In genomic region chr18:35451032-35451431, GRCh38 we compare ENCODE assay signal across 17 cellular contexts.
"Had no signal": no experiment of that assay in that cellular context is flagged by ENCODE, and none has a peak within 500 bp of the region (broad histone marks: within the 10 kb centered on the region; RNA-seq: fewer than 3 reads in every experiment).

No MANE protein-coding gene starts in this region.

- H3K9me3 ChIP-seq: heart left ventricle, psoas muscle, right lobe of liver, testis had no signal

- H3K27me3 ChIP-seq: dorsolateral prefrontal cortex, heart left ventricle, right lobe of liver, testis, tibial nerve had no signal

- DNase-seq: cortex of kidney; dorsolateral prefrontal cortex; effector CD8-positive, alpha-beta T cell; heart left ventricle; hippocampal formation; kidney glomerular epithelial cell; naive thymus-derived CD4-positive, alpha-beta T cell; nephron progenitor cell; psoas muscle; retina; right lobe of liver; stimulated activated CD4-positive, alpha-beta T cell treated with anti-CD3 and anti-CD28 coated beads, Interleukin-4, amount 100 ng/mL, for 1 hour; stimulated activated CD8-positive, alpha-beta memory T cell treated with anti-CD3 and anti-CD28 coated beads, Interleukin-4, amount 100 ng/mL, for 48 hours; testis had no signal

- H3K9me3 Mint-ChIP-seq: nephron progenitor cell; stimulated activated naive CD8-positive, alpha-beta T cell treated with anti-CD3 and anti-CD28 coated beads, Interleukin-15, Interleukin-2, amounts not matched to agents 100 ng/mL and 50 ng/mL, for 24 hours had no signal

- H3K27ac Mint-ChIP-seq: stimulated activated memory B cell treated with anti-CD40 and anti-IgM and Interleukin-4, amounts not matched to agents 10 μg/mL and 1 μg/mL and 100 μg/mL, for 72 hours; stimulated activated naive CD8-positive, alpha-beta T cell treated with anti-CD3 and anti-CD28 coated beads, Interleukin-15, Interleukin-2, amounts not matched to agents 100 ng/mL and 50 ng/mL, for 24 hours had no signal

- H3K36me3 ChIP-seq: heart left ventricle, right lobe of liver, tibial nerve had no signal

- H3K4me1 ChIP-seq: heart left ventricle, psoas muscle, right lobe of liver, testis, tibial nerve had no signal

- H3K27ac ChIP-seq: dorsolateral prefrontal cortex, heart left ventricle, psoas muscle, right lobe of liver, testis, tibial nerve had no signal

- ATAC-seq: heart left ventricle; naive thymus-derived CD4-positive, alpha-beta T cell; psoas muscle; right lobe of liver; stimulated activated memory B cell treated with anti-CD40 and anti-IgM and Interleukin-4, amounts not matched to agents 10 μg/mL and 1 μg/mL and 100 μg/mL, for 72 hours had no signal

- H3K4me1 Mint-ChIP-seq: naive thymus-derived CD4-positive, alpha-beta T cell; stimulated activated memory B cell treated with anti-CD40 and anti-IgM and Interleukin-4, amounts not matched to agents 10 μg/mL and 1 μg/mL and 100 μg/mL, for 72 hours had no signal

- H3K4me3 Mint-ChIP-seq: naive thymus-derived CD4-positive, alpha-beta T cell; nephron progenitor cell; stimulated activated memory B cell treated with anti-CD40 and anti-IgM and Interleukin-4, amounts not matched to agents 10 μg/mL and 1 μg/mL and 100 μg/mL, for 72 hours; stimulated activated naive CD8-positive, alpha-beta T cell treated with anti-CD3 and anti-CD28 coated beads, Interleukin-15, Interleukin-2, amounts not matched to agents 100 ng/mL and 50 ng/mL, for 24 hours had no signal

- H3K4me3 ChIP-seq: dorsolateral prefrontal cortex, heart left ventricle, psoas muscle, right lobe of liver, testis, tibial nerve had no signal
